ENCODE assay signal across 36 cellular contexts in the genomic region with DNA sequence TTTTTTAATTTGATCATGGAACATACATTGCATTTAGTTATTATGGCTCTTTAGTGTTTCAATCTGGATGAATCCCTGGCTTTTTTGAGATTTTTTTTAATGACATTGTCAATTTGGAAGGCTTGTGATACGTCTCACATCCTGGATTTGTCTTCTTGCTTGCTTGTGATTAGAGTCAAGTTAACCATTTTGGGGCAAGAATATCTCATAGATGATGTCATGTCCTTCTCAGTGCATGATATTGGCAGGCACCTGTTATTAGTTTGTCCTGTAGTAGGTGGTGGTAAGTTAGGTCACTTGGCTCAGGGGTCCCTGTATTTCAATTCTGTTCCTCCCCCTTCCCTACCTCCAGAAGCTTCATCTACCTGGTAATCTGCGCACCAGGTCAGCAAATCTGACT. TPM values are rescaled to one million over a fixed set of nuclear protein-coding genes. Genes with fewer than 3 reads are reported as not detected.
"Had no signal": no experiment of that assay in that cellular context is flagged by ENCODE, and none has a peak within 500 bp of the region (broad histone marks: within the 10 kb centered on the region; RNA-seq: fewer than 3 reads in every experiment).

No MANE protein-coding gene starts in this region.

- H3K36me3 ChIP-seq: adrenal gland, colonic mucosa, esophagus squamous epithelium, gastroesophageal sphincter had no signal

- H3K4me3 ChIP-seq: adrenal gland, body of pancreas, colonic mucosa, esophagus squamous epithelium, gastroesophageal sphincter had no signal

- DNase-seq: activated CD4-positive, alpha-beta memory T cell treated with anti-CD3 and anti-CD28 coated beads for 36 hours; activated CD4-positive, alpha-beta T cell treated with anti-CD3 and anti-CD28 coated beads for 36 hours; activated CD4-positive, alpha-beta T cell treated with anti-CD3 and anti-CD28 coated beads, Interleukin-2, amount 10 ng/mL, durations not matched to agents 24 days and 14 days; activated CD4-positive, CD25-positive, alpha-beta regulatory T cell; activated CD4-positive, CD25-positive, alpha-beta regulatory T cell treated with anti-CD3 and anti-CD28 coated beads, Interleukin-2, amount 50 U/mL, for 72 hours; activated CD8-positive, alpha-beta memory T cell treated with anti-CD3 and anti-CD28 coated beads, Interleukin-2, amount 10 ng/mL, durations not matched to agents 7 days and 5 days; activated CD8-positive, alpha-beta memory T cell treated with anti-CD3 and anti-CD28 coated beads, Interleukin-2, amount 50 U/mL, for 4 hours; activated CD8-positive, alpha-beta T cell treated with anti-CD3 and anti-CD28 coated beads, Interleukin-2, amount 10 ng/mL, durations not matched to agents 7 days and 5 days; activated effector memory CD4-positive, alpha-beta T cell treated with anti-CD3 and anti-CD28 coated beads, Interleukin-2, amount 50 U/mL, for 16 hours; activated naive CD4-positive, alpha-beta T cell treated with anti-CD3 and anti-CD28 coated beads for 36 hours; activated naive CD8-positive, alpha-beta T cell treated with anti-CD3 and anti-CD28 coated beads for 36 hours; activated naive CD8-positive, alpha-beta T cell treated with anti-CD3 and anti-CD28 coated beads, Interleukin-2, amount 50 U/mL, for 24 hours; activated T-cell treated with anti-CD3 and anti-CD28 coated beads, Interleukin-2, amount 50 U/mL, for 1 hour; activated T-cell treated with anti-CD3 and anti-CD28 coated beads, Interleukin-2, amount 50 U/mL, for 48 hours; adrenal gland; amygdala; aorta; body of pancreas; central memory CD4-positive, alpha-beta T cell; cerebellar nuclear complex; colonic mucosa; effector CD8-positive, alpha-beta T cell; esophagus squamous epithelium; foreskin melanocyte; T-helper 2 cell had no signal

- FAIRE-seq: endometrium, endothelial cell of umbilical vein had no signal

- ATAC-seq: activated CD4-positive, alpha-beta T cell treated with anti-CD3 and anti-CD28 coated beads for 36 hours; activated CD8-positive, alpha-beta memory T cell treated with anti-CD3 and anti-CD28 coated beads, Interleukin-2, amount 10 ng/mL, durations not matched to agents 7 days and 5 days; activated CD8-positive, alpha-beta T cell treated with anti-CD3 and anti-CD28 coated beads, Interleukin-2, amount 10 ng/mL, durations not matched to agents 7 days and 5 days; activated naive CD8-positive, alpha-beta T cell treated with anti-CD3 and anti-CD28 coated beads, Interleukin-2, amount 50 U/mL, for 24 hours; body of pancreas; gastroesophageal sphincter had no signal

- H3K27ac ChIP-seq: adrenal gland, body of pancreas, colonic mucosa, epithelial cell of prostate, esophagus squamous epithelium, gastroesophageal sphincter had no signal

- H3K4me1 ChIP-seq: colonic mucosa had no signal

- H3K9me3 ChIP-seq: adrenal gland, body of pancreas, colonic mucosa, esophagus squamous epithelium, gastroesophageal sphincter had no signal

RNA-seq across cellular contexts. Expression of a gene that starts 3.3 kb away (rescaled TPM):
- total RNA-seq: activated CD4-positive, alpha-beta memory T cell treated with anti-CD3 and anti-CD28 coated beads for 36 hours; activated CD4-positive, alpha-beta T cell treated with anti-CD3 and anti-CD28 coated beads for 36 hours; activated CD4-positive, alpha-beta T cell treated with anti-CD3 and anti-CD28 coated beads, Interleukin-2, amount 10 ng/mL, durations not matched to agents 24 days and 14 days; activated CD8-positive, alpha-beta memory T cell treated with anti-CD3 and anti-CD28 coated beads for 36 hours; activated CD8-positive, alpha-beta memory T cell treated with anti-CD3 and anti-CD28 coated beads, Interleukin-2, amount 10 ng/mL, durations not matched to agents 7 days and 5 days; activated CD8-positive, alpha-beta T cell treated with anti-CD3 and anti-CD28 coated beads, Interleukin-2, amount 10 ng/mL, durations not matched to agents 7 days and 5 days; activated naive CD4-positive, alpha-beta T cell treated with anti-CD3 and anti-CD28 coated beads for 36 hours; activated naive CD8-positive, alpha-beta T cell treated with anti-CD3 and anti-CD28 coated beads for 36 hours; activated T-helper 1 cell treated with anti-CD3 and anti-CD28 coated beads, Interleukin-12 subunit alpha, Interleukin-12 subunit beta, Interleukin-2, Interleukin-4 antibody, amounts not matched to agents 30 ng/mL and 10 ng/mL and 1 ng/mL, durations not matched to agents 14 hours and 24 hours and 36 hours; activated T-helper 2 cell treated with anti-CD3 and anti-CD28 coated beads, Interferon-gamma antibody, Interleukin-2, Interleukin-4, amounts not matched to agents 10 μg/mL and 5 μg/mL and 100 μg/mL, durations not matched to agents 14 hours and 24 hours and 36 hours; dermis microvascular lymphatic vessel endothelial cell; endothelial cell of umbilical vein; esophagus squamous epithelium; fibroblast of villous mesenchyme; glomerular endothelial cell; T-helper 1 cell treated with Interleukin-12 subunit alpha and Interleukin-12 subunit beta and Interleukin-4 antibody, amounts not matched to agents 30 ng/mL and 1 ng/mL, for 36 hours had no signal
- polyA plus RNA-seq: endothelial cell of umbilical vein had no signal
